Comparison of ENCODE assay signal across 1 cellular context in the genomic region with DNA sequence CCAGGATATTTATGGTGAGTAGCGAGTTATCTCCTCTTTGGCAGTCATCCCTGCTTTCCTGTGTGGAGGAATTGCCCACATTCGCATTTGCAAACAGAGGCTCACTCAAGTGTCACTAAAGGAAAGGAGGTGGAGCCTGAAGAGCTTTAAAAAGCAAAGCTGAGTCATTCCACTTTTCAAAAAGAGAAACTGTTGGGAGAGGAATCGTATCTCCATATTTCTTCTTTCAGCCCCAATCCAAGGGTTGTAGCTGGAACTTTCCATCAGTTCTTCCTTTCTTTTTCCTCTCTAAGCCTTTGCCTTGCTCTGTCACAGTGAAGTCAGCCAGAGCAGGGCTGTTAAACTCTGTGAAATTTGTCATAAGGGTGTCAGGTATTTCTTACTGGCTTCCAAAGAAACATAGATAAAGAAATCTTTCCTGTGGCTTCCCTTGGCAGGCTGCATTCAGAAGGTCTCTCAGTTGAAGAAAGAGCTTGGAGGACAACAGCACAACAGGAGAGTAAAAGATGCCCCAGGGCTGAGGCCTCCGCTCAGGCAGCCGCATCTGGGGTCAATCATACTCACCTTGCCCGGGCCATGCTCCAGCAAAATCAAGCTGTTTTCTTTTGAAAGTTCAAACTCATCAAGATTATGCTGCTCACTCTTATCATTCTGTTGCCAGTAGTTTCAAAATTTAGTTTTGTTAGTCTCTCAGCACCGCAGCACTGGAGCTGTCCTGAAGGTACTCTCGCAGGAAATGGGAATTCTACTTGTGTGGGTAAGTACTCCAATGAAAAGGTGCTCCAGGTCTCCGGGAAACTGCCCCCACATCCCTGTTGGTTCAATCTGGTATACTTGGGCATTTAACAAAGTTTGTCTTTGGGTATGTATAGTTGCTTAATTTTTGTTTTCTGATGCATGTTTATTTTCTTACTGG.
TF ChIP-seq lines count a peak whose summit lies in the region.

Gene EGF (plus strand): TSS at position 178 of the 916 bp plus-strand sequence. CDS start 453 bp downstream, at position 631.

TF ChIP-seq in GM23338, 12 proteins besides CTCF, POLR2A, EP300 and RAD21 (continued from another document):
- TF ChIP-seq ZNF462 (CRISPR knock-in tag; IDR thresholded peaks at IDR 0.05) (no peak), ZNF331 (CRISPR knock-in tag; IDR thresholded peaks at IDR 0.05; ENCODE audit: low read depth) (no peak), STAT1 (IDR thresholded peaks at IDR 0.05; ENCODE audit: unreplicated experiment) (no peak), EZH2 (IDR thresholded peaks at IDR 0.05; ENCODE audit: low read depth, unreplicated experiment) (no peak), CREB1 (CRISPR knock-in tag; IDR thresholded peaks at IDR 0.05; ENCODE audit: low read depth) (no peak)
- TF ChIP-seq, protein P1, sequence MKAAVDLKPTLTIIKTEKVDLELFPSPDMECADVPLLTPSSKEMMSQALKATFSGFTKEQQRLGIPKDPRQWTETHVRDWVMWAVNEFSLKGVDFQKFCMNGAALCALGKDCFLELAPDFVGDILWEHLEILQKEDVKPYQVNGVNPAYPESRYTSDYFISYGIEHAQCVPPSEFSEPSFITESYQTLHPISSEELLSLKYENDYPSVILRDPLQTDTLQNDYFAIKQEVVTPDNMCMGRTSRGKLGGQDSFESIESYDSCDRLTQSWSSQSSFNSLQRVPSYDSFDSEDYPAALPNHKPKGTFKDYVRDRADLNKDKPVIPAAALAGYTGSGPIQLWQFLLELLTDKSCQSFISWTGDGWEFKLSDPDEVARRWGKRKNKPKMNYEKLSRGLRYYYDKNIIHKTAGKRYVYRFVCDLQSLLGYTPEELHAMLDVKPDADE (IDR thresholded peaks at IDR 0.05): no peak
